ENCODE assay signal across 37 cellular contexts in genomic region chr7:157735826-157736225, GRCh38.
"Had no signal": no experiment of that assay in that cellular context is flagged by ENCODE, and none has a peak within 500 bp of the region (broad histone marks: within the 10 kb centered on the region; RNA-seq: fewer than 3 reads in every experiment).

No MANE protein-coding gene starts in this region.

- H3K27ac Mint-ChIP-seq: activated naive CD4-positive, alpha-beta T cell treated with anti-CD3 and anti-CD28 coated beads for 36 hours; activated naive CD4-positive, alpha-beta T cell treated with anti-CD3 and anti-CD28 coated beads, Interleukin-2, amount 10 ng/mL, durations not matched to agents 7 days and 5 days; activated naive CD4-positive, alpha-beta T cell treated with anti-CD3 and anti-CD28 coated beads, Interleukin-2, amount 50 U/mL, for 24 hours; activated naive CD4-positive, alpha-beta T cell treated with anti-CD3 and anti-CD28 coated beads, Interleukin-2, amount 50 U/mL, for 72 hours; activated naive CD8-positive, alpha-beta T cell; activated naive CD8-positive, alpha-beta T cell treated with anti-CD3 and anti-CD28 coated beads for 36 hours; activated naive CD8-positive, alpha-beta T cell treated with anti-CD3 and anti-CD28 coated beads, Interleukin-2, amount 10 ng/mL, durations not matched to agents 7 days and 5 days; activated naive CD8-positive, alpha-beta T cell treated with anti-CD3 and anti-CD28 coated beads, Interleukin-2, amount 50 U/mL, for 24 hours; activated T-cell treated with anti-CD3 and anti-CD28 coated beads, Interleukin-2, amount 50 U/mL, for 24 hours; activated T-cell treated with anti-CD3 and anti-CD28 coated beads, Interleukin-2, amount 50 U/mL, for 72 hours; activated T-helper 1 cell treated with anti-CD3 and anti-CD28 coated beads, Interleukin-12 subunit alpha, Interleukin-12 subunit beta, Interleukin-2, Interleukin-4 antibody, amounts not matched to agents 30 ng/mL and 10 ng/mL and 1 ng/mL, durations not matched to agents 14 hours and 24 hours and 36 hours; activated T-helper 17 cell treated with anti-CD3 and anti-CD28 coated beads, Interleukin-2, amount 50 U/mL, for 72 hours; activated T-helper 2 cell treated with anti-CD3 and anti-CD28 coated beads, Interferon-gamma antibody, Interleukin-2, Interleukin-4, amounts not matched to agents 10 μg/mL and 5 μg/mL and 100 μg/mL, durations not matched to agents 14 hours and 24 hours and 36 hours had no signal

- H3K4me1 ChIP-seq: adrenal gland, ascending aorta, body of pancreas, breast epithelium had no signal

- H3K4me1 Mint-ChIP-seq: activated naive CD4-positive, alpha-beta T cell treated with anti-CD3 and anti-CD28 coated beads, Interleukin-2, amount 10 ng/mL, durations not matched to agents 7 days and 5 days; activated naive CD4-positive, alpha-beta T cell treated with anti-CD3 and anti-CD28 coated beads, Interleukin-2, amount 50 U/mL, for 24 hours; activated naive CD8-positive, alpha-beta T cell treated with anti-CD3 and anti-CD28 coated beads for 36 hours; activated naive CD8-positive, alpha-beta T cell treated with anti-CD3 and anti-CD28 coated beads, Interleukin-2, amount 10 ng/mL, durations not matched to agents 7 days and 5 days; activated naive CD8-positive, alpha-beta T cell treated with anti-CD3 and anti-CD28 coated beads, Interleukin-2, amount 50 U/mL, for 24 hours; activated T-helper 17 cell treated with anti-CD3 and anti-CD28 coated beads, Interleukin-2, amount 50 U/mL, for 72 hours; central memory CD8-positive, alpha-beta T cell had no signal

- H3K4me3 Mint-ChIP-seq: activated naive CD4-positive, alpha-beta T cell treated with anti-CD3 and anti-CD28 coated beads for 36 hours; activated naive CD4-positive, alpha-beta T cell treated with anti-CD3 and anti-CD28 coated beads, Interleukin-2, amount 10 ng/mL, durations not matched to agents 7 days and 5 days; activated naive CD4-positive, alpha-beta T cell treated with anti-CD3 and anti-CD28 coated beads, Interleukin-2, amount 50 U/mL, for 24 hours; activated naive CD8-positive, alpha-beta T cell; activated naive CD8-positive, alpha-beta T cell treated with anti-CD3 and anti-CD28 coated beads for 36 hours; activated naive CD8-positive, alpha-beta T cell treated with anti-CD3 and anti-CD28 coated beads, Interleukin-2, amount 10 ng/mL, durations not matched to agents 7 days and 5 days; activated naive CD8-positive, alpha-beta T cell treated with anti-CD3 and anti-CD28 coated beads, Interleukin-2, amount 50 U/mL, for 24 hours; activated T-cell treated with anti-CD3 and anti-CD28 coated beads, Interleukin-2, amount 50 U/mL, for 24 hours; activated T-cell treated with anti-CD3 and anti-CD28 coated beads, Interleukin-2, amount 50 U/mL, for 4 hours; activated T-cell treated with anti-CD3 and anti-CD28 coated beads, Interleukin-2, amount 50 U/mL, for 72 hours; activated T-helper 1 cell treated with anti-CD3 and anti-CD28 coated beads, Interleukin-12 subunit alpha, Interleukin-12 subunit beta, Interleukin-2, Interleukin-4 antibody, amounts not matched to agents 30 ng/mL and 10 ng/mL and 1 ng/mL, durations not matched to agents 14 hours and 24 hours and 36 hours; activated T-helper 17 cell treated with anti-CD3 and anti-CD28 coated beads, Interleukin-2, amount 50 U/mL, for 72 hours; brain; central memory CD8-positive, alpha-beta T cell had no signal

- H3K27ac ChIP-seq: adrenal gland, ascending aorta, body of pancreas, brain microvascular endothelial cell, breast epithelium, cardiac muscle cell had no signal

- H3K4me3 ChIP-seq: adrenal gland, ascending aorta, body of pancreas, breast epithelium, cardiac muscle cell had no signal

- H3K9me3 ChIP-seq: adrenal gland, ascending aorta, body of pancreas, breast epithelium had no signal

- H3K9me3 Mint-ChIP-seq: activated naive CD4-positive, alpha-beta T cell treated with anti-CD3 and anti-CD28 coated beads for 36 hours; activated naive CD4-positive, alpha-beta T cell treated with anti-CD3 and anti-CD28 coated beads, Interleukin-2, amount 10 ng/mL, durations not matched to agents 7 days and 5 days; activated naive CD4-positive, alpha-beta T cell treated with anti-CD3 and anti-CD28 coated beads, Interleukin-2, amount 50 U/mL, for 24 hours; activated naive CD4-positive, alpha-beta T cell treated with anti-CD3 and anti-CD28 coated beads, Interleukin-2, amount 50 U/mL, for 72 hours; activated naive CD8-positive, alpha-beta T cell treated with anti-CD3 and anti-CD28 coated beads for 36 hours; activated naive CD8-positive, alpha-beta T cell treated with anti-CD3 and anti-CD28 coated beads, Interleukin-2, amount 50 U/mL, for 24 hours; activated T-cell treated with anti-CD3 and anti-CD28 coated beads, Interleukin-2, amount 50 U/mL, for 24 hours; activated T-cell treated with anti-CD3 and anti-CD28 coated beads, Interleukin-2, amount 50 U/mL, for 4 hours; activated T-helper 1 cell treated with anti-CD3 and anti-CD28 coated beads, Interleukin-12 subunit alpha, Interleukin-12 subunit beta, Interleukin-2, Interleukin-4 antibody, amounts not matched to agents 30 ng/mL and 10 ng/mL and 1 ng/mL, durations not matched to agents 14 hours and 24 hours and 36 hours; activated T-helper 17 cell treated with anti-CD3 and anti-CD28 coated beads, Interleukin-2, amount 50 U/mL, for 72 hours; activated T-helper 2 cell treated with anti-CD3 and anti-CD28 coated beads, Interferon-gamma antibody, Interleukin-2, Interleukin-4, amounts not matched to agents 10 μg/mL and 5 μg/mL and 100 μg/mL, durations not matched to agents 14 hours and 24 hours and 36 hours had no signal

- ATAC-seq: activated naive CD4-positive, alpha-beta T cell treated with anti-CD3 and anti-CD28 coated beads, Interleukin-2, amount 50 U/mL, for 72 hours; activated naive CD8-positive, alpha-beta T cell treated with anti-CD3 and anti-CD28 coated beads, Interleukin-2, amount 50 U/mL, for 24 hours; activated T-cell treated with anti-CD3 and anti-CD28 coated beads, Interleukin-2, amount 50 U/mL, for 4 hours; activated T-cell treated with anti-CD3 and anti-CD28 coated beads, Interleukin-2, amount 50 U/mL, for 72 hours; activated T-helper 17 cell treated with anti-CD3 and anti-CD28 coated beads, Interleukin-2, amount 50 U/mL, for 72 hours; body of pancreas had no signal

- H3K27me3 ChIP-seq: ascending aorta, body of pancreas, brain microvascular endothelial cell, cardiac muscle cell had no signal

- H3K36me3 Mint-ChIP-seq: activated naive CD4-positive, alpha-beta T cell treated with anti-CD3 and anti-CD28 coated beads, Interleukin-2, amount 10 ng/mL, durations not matched to agents 7 days and 5 days; activated naive CD4-positive, alpha-beta T cell treated with anti-CD3 and anti-CD28 coated beads, Interleukin-2, amount 50 U/mL, for 24 hours; activated naive CD4-positive, alpha-beta T cell treated with anti-CD3 and anti-CD28 coated beads, Interleukin-2, amount 50 U/mL, for 72 hours; activated naive CD8-positive, alpha-beta T cell; activated naive CD8-positive, alpha-beta T cell treated with anti-CD3 and anti-CD28 coated beads, Interleukin-2, amount 10 ng/mL, durations not matched to agents 7 days and 5 days; brain had no signal

- DNase-seq: activated effector memory CD4-positive, alpha-beta T cell treated with anti-CD3 and anti-CD28 coated beads, Interleukin-2, amount 50 U/mL, for 16 hours; activated effector memory CD4-positive, alpha-beta T cell treated with Interleukin-2 at 50 U/mL for 16 hours; activated gamma-delta T cell; activated gamma-delta T cell treated with Interleukin-2 at 50 U/mL for 16 hours; activated naive CD4-positive, alpha-beta T cell; activated naive CD4-positive, alpha-beta T cell treated with anti-CD3 and anti-CD28 coated beads for 36 hours; activated naive CD4-positive, alpha-beta T cell treated with anti-CD3 and anti-CD28 coated beads, Interleukin-2, amount 10 ng/mL, durations not matched to agents 7 days and 5 days; activated naive CD4-positive, alpha-beta T cell treated with anti-CD3 and anti-CD28 coated beads, Interleukin-2, amount 50 U/mL, for 16 hours; activated naive CD4-positive, alpha-beta T cell treated with Interleukin-2 at 50 U/mL for 16 hours; activated naive CD8-positive, alpha-beta T cell treated with anti-CD3 and anti-CD28 coated beads for 36 hours; activated naive CD8-positive, alpha-beta T cell treated with anti-CD3 and anti-CD28 coated beads, Interleukin-2, amount 10 ng/mL, durations not matched to agents 7 days and 5 days; activated naive CD8-positive, alpha-beta T cell treated with anti-CD3 and anti-CD28 coated beads, Interleukin-2, amount 50 U/mL, for 24 hours; activated T-cell treated with anti-CD3 and anti-CD28 coated beads for 4 hours; activated T-cell treated with anti-CD3 and anti-CD28 coated beads, Interleukin-2, amount 50 U/mL, for 1 hour; activated T-cell treated with anti-CD3 and anti-CD28 coated beads, Interleukin-2, amount 50 U/mL, for 24 hours; activated T-cell treated with anti-CD3 and anti-CD28 coated beads, Interleukin-2, amount 50 U/mL, for 4 hours; activated T-cell treated with anti-CD3 and anti-CD28 coated beads, Interleukin-2, amount 50 U/mL, for 48 hours; activated T-cell treated with anti-CD3 and anti-CD28 coated beads, Interleukin-2, amount 50 U/mL, for 72 hours; adrenal gland; amniotic stem cell; amygdala; anterior cingulate cortex; body of pancreas; brain microvascular endothelial cell; caudate nucleus; central memory CD4-positive, alpha-beta T cell had no signal

- H3K36me3 ChIP-seq: adrenal gland, ascending aorta, brain microvascular endothelial cell, breast epithelium, cardiac muscle cell had no signal
